1 cellular context compared by ENCODE assay signal in the genomic region with DNA sequence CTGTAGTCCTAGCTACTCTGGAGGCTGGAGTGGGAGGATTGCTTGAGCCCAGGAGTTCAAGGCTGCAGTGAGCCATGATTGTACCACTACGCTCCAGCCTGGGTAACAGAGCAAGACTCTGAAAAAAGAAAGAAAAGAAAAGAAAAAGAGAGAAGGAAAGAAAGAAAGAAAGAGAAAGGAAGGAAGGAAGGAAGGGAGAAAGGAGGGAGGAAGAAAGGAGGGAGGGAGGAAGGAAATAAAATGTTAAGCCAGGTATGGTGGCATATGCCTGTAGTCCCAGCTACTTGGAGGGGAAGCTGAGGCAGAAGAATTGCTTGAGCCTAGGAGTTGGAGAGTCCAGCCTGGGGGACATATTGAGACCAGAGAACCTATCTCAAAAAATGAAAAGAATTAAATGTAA.
TF ChIP-seq lines count a peak whose summit lies in the region.

No MANE protein-coding gene starts in this region.

TF ChIP-seq in HEK293, 187 proteins besides CTCF, POLR2A, EP300 and RAD21:
- TF ChIP-seq ZNF366 (tag by site-specific recombination; conservative IDR thresholded peaks at IDR 0.05) = 0 out of 2 replicates have a peak, but pooled peaks have one; percentile 22
- TF ChIP-seq ZNF354C (tag by site-specific recombination; IDR thresholded peaks at IDR 0.05; ENCODE audit: borderline replicate concordance, low read depth) = no peak
- TF ChIP-seq PRDM10 (tag by site-specific recombination; IDR thresholded peaks at IDR 0.05) = no peak
- TF ChIP-seq SP7 (tag by site-specific recombination; IDR thresholded peaks at IDR 0.05) = no peak
- TF ChIP-seq, protein P1, sequence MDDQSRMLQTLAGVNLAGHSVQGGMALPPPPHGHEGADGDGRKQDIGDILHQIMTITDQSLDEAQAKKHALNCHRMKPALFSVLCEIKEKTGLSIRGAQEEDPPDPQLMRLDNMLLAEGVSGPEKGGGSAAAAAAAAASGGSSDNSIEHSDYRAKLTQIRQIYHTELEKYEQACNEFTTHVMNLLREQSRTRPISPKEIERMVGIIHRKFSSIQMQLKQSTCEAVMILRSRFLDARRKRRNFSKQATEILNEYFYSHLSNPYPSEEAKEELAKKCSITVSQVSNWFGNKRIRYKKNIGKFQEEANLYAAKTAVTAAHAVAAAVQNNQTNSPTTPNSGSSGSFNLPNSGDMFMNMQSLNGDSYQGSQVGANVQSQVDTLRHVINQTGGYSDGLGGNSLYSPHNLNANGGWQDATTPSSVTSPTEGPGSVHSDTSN (CRISPR knock-in tag; IDR thresholded peaks at IDR 0.05) = no peak
- no peak for TF ChIP-seq ZNF362 (tag by site-specific recombination; IDR thresholded peaks at IDR 0.05)
- no peak for TF ChIP-seq ZNF335 (tag by site-specific recombination; conservative IDR thresholded peaks at IDR 0.05)
- TF ChIP-seq PRDM1 (tag by site-specific recombination; IDR thresholded peaks at IDR 0.05) = 0 out of 2 replicates have a peak, but pooled peaks have one; percentile 38
- TF ChIP-seq IKZF3 (tag by site-specific recombination; IDR thresholded peaks at IDR 0.05) = no peak
- TF ChIP-seq ZNF394 (tag by site-specific recombination; IDR thresholded peaks at IDR 0.05; ENCODE audit: borderline replicate concordance) = no peak
- no peak for TF ChIP-seq ZNF324 (tag by site-specific recombination; IDR thresholded peaks at IDR 0.05)
- TF ChIP-seq ZNF174 (tag by site-specific recombination; IDR thresholded peaks at IDR 0.05) = no peak
- no peak for TF ChIP-seq ZNF555 (tag by site-specific recombination; conservative IDR thresholded peaks at IDR 0.05)
- TF ChIP-seq ZSCAN23 (tag by site-specific recombination; IDR thresholded peaks at IDR 0.05) = no peak
- no peak for TF ChIP-seq ZNF214 (tag by site-specific recombination; IDR thresholded peaks at IDR 0.05; ENCODE audit: borderline replicate concordance)
- no peak for TF ChIP-seq HOXA7 (CRISPR knock-in tag; IDR thresholded peaks at IDR 0.05; ENCODE audit: borderline replicate concordance)
- no peak for TF ChIP-seq ZNF677 (tag by site-specific recombination; IDR thresholded peaks at IDR 0.05)
- TF ChIP-seq ZNF510 (tag by site-specific recombination; IDR thresholded peaks at IDR 0.05; ENCODE audit: insufficient replicate concordance) = no peak
